Comparison of ENCODE assay signal across 1 cellular context in the genomic region with DNA sequence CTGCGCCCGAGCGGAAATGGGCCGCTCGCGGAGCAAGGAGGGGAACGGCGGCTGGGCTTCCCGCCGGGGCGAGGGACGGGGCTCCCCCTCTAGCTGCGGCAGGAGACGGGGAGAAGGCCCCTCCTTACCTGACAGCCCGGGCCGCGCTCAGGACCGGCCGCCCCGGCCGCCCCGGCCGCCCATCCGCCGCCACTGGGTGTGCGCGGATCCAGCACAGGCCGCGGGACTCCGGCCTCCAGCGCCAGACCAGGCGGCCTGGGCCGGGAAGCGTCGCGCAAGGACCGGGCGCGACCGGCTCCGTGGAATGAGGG.
TF ChIP-seq lines count a peak whose summit lies in the region.

No MANE protein-coding gene starts in this region.

TF ChIP-seq in HEK293, 187 proteins besides CTCF, POLR2A, EP300 and RAD21 (continued from another document):
- TF ChIP-seq, protein P1, sequence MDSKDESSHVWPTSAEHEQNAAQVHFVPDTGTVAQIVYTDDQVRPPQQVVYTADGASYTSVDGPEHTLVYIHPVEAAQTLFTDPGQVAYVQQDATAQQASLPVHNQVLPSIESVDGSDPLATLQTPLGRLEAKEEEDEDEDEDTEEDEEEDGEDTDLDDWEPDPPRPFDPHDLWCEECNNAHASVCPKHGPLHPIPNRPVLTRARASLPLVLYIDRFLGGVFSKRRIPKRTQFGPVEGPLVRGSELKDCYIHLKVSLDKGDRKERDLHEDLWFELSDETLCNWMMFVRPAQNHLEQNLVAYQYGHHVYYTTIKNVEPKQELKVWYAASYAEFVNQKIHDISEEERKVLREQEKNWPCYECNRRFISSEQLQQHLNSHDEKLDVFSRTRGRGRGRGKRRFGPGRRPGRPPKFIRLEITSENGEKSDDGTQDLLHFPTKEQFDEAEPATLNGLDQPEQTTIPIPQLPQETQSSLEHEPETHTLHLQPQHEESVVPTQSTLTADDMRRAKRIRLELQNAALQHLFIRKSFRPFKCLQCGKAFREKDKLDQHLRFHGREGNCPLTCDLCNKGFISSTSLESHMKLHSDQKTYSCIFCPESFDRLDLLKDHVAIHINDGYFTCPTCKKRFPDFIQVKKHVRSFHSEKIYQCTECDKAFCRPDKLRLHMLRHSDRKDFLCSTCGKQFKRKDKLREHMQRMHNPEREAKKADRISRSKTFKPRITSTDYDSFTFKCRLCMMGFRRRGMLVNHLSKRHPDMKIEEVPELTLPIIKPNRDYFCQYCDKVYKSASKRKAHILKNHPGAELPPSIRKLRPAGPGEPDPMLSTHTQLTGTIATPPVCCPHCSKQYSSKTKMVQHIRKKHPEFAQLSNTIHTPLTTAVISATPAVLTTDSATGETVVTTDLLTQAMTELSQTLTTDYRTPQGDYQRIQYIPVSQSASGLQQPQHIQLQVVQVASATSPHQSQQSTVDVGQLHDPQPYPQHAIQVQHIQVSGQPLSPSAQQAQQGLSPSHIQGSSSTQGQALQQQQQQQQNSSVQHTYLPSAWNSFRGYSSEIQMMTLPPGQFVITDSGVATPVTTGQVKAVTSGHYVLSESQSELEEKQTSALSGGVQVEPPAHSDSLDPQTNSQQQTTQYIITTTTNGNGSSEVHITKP (tag by site-specific recombination; IDR thresholded peaks at IDR 0.05), result no peak
- no peak for TF ChIP-seq ZSCAN16 (tag by site-specific recombination; IDR thresholded peaks at IDR 0.05)
- TF ChIP-seq ZNF16 (tag by site-specific recombination; IDR thresholded peaks at IDR 0.05; ENCODE audit: low read depth), result no peak
